In genomic region chr9:135036861-135037465, GRCh38 we compare ENCODE assay signal across 21 cellular contexts. TPM values are rescaled to one million over a fixed set of nuclear protein-coding genes. Genes with fewer than 3 reads are reported as not detected.
A peak's percentile ranks its signal among the peaks of the same experiment; 100 is the strongest.
DNase-seq lines count a peak whose midpoint lies in the region; ATAC-seq, FAIRE-seq and TF ChIP-seq lines count a peak whose summit lies in the region.
"Had no signal": no experiment of that assay in that cellular context is flagged by ENCODE, and none has a peak within 500 bp of the region (broad histone marks: within the 10 kb centered on the region; RNA-seq: fewer than 3 reads in every experiment).

No MANE protein-coding gene starts in this region.

- no peaks in the 10 kb centered on the region for H3K79me2 ChIP-seq in HepG2 (ENCODE audit: insufficient read depth, low read length)

- WGBS in HepG2 (ENCODE audit: low lambda C conversion rate), result 8% methylated on average over 5 of the region's 9 CpGs
- WGBS in sigmoid colon, 2 donors, result 62 to 82% methylated on average over 9 of the region's 9 CpGs

- in situ Hi-C loops in HepG2 (cut with HindIII; ENCODE audit: extremely low pct_ligation_motif_present, low pct_unique_long_range_greater_than_20kb), result no loop called here

- no peak for TF ChIP-seq RAD21 in HepG2 (CRISPR knock-in tag; IDR thresholded peaks at IDR 0.05)

- DNase-seq in left ventricle myocardium superior (peak; percentile 17), right atrium auricular region (ENCODE audit: low spot score) (no peak), HepG2 (ENCODE audit: low spot score) (no peak), sigmoid colon (peak; percentile 46)
- DNase-seq: DMS 273 treated with DMSO at 0.1 percent for 48 hours, GDM1, GOT3, HFFc6, NCI-H1048, NCI-H146, NCI-H2081 treated with DMSO at 0.1 percent for 48 hours, NCI-H510A treated with DMSO at 0.1 percent for 48 hours, NCI-H82, PC-9 had no signal

- no peak overlapping the region for H3K4me3 ChIP-seq in right atrium auricular region
- H3K4me3 ChIP-seq in HepG2 (replicated peaks in 1 of 3; ENCODE audit: insufficient read depth in 1 of 3, low read depth in 2 of 3, low read length in 3 of 3), result no peak overlapping the region
- H3K4me3 ChIP-seq in sigmoid colon, result no peak overlapping the region
- H3K4me3 ChIP-seq: A549, PC-9 had no signal

- H4K20me1 ChIP-seq in HepG2 (ENCODE audit: insufficient read depth, low read length), result no peaks in the 10 kb centered on the region

- CTCF ChIA-PET in HepG2 (lab: Yijun Ruan, JAX; ENCODE audit: low intra/inter-chr PET ratio, low total read pairs), result no interaction called here

- H3K4me1 ChIP-seq in right atrium auricular region (no peaks in the 10 kb centered on the region), HepG2 (ENCODE audit: insufficient read depth, low read length) (no peaks in the 10 kb centered on the region), sigmoid colon (no peaks in the 10 kb centered on the region)
- H3K4me1 ChIP-seq: A549 had no signal

- no peak for TF ChIP-seq CTCF in right atrium auricular region (IDR thresholded peaks at IDR 0.05)
- no peak for TF ChIP-seq CTCF in HepG2 (CRISPR knock-in tag; IDR thresholded peaks at IDR 0.05)
- no peak for TF ChIP-seq CTCF in sigmoid colon (IDR thresholded peaks at IDR 0.05)

- H2AFZ ChIP-seq in HepG2 (ENCODE audit: low read length), result no peak overlapping the region
- H2AFZ ChIP-seq: PC-9 had no signal

- no peak for FAIRE-seq in HepG2 (lab: Jason Lieb, UNC)
- FAIRE-seq: A549, GM12891 had no signal

- H3K9me3 ChIP-seq in right atrium auricular region, result no peaks in the 10 kb centered on the region
- no peaks in the 10 kb centered on the region for H3K9me3 ChIP-seq in HepG2 (ENCODE audit: low read length)
- no peaks in the 10 kb centered on the region for H3K9me3 ChIP-seq in sigmoid colon
- H3K9me3 ChIP-seq: A549 had no signal

- H3K27ac ChIP-seq in right atrium auricular region (no peak overlapping the region), HepG2 (ENCODE audit: extremely low read length, insufficient read depth, low read length) (no peak overlapping the region), sigmoid colon (no peak overlapping the region)
- H3K27ac ChIP-seq: A549, C4-2B, PC-9 had no signal

- intact Hi-C loops in left ventricle myocardium superior (cut with micrococcal nuclease) (no loop called here), HepG2 (cut with micrococcal nuclease; ENCODE audit: unreplicated experiment) (no loop called here), sigmoid colon (cut with DNase I) (no loop called here)

- H3K27me3 ChIP-seq in right atrium auricular region (no peaks in the 10 kb centered on the region), HepG2 (ENCODE audit: control insufficient read depth in 1 of 2, insufficient read depth in 2 of 2, low read length in 2 of 2) (peaks cover 0 to 41% of the 10 kb centered on the region in 2 experiments; a peak in 2 of 5 replicates), sigmoid colon (peaks cover 0 to 23% (median 0%) of the 10 kb centered on the region in 3 donors)

- no peak overlapping the region for H3K9ac ChIP-seq in HepG2 (ENCODE audit: insufficient read depth, low read depth, low read length)

- TF ChIP-seq POLR2A in HepG2 (IDR thresholded peaks at IDR 0.05; ENCODE audit: insufficient read depth in 1 of 2, low read depth in 2 of 2, low read length in 2 of 2) (no peak), sigmoid colon (IDR thresholded peaks at IDR 0.05) (no peak)

- TF ChIP-seq EP300 in HepG2 (IDR thresholded peaks at IDR 0.05; ENCODE audit: low read depth in 2 of 2, low read length in 2 of 2), result no peak
- TF ChIP-seq EP300 in HepG2 (CRISPR knock-in tag; IDR thresholded peaks at IDR 0.05; ENCODE audit: borderline replicate concordance), result no peak
- TF ChIP-seq EP300 in sigmoid colon (IDR thresholded peaks at IDR 0.05), result no peak

- no peak for ATAC-seq in left ventricle myocardium superior
- no peak for ATAC-seq in HepG2
- no peak for ATAC-seq in GM21786 (IDR thresholded peaks at IDR 0.05; ENCODE audit: unreplicated experiment)
- no peak for ATAC-seq in GM19395 (IDR thresholded peaks at IDR 0.05; ENCODE audit: unreplicated experiment)
- no peak for ATAC-seq in GM18502 (IDR thresholded peaks at IDR 0.05; ENCODE audit: poor library complexity, unreplicated experiment)
- ATAC-seq: A549 had no signal

- H3K36me3 ChIP-seq in right atrium auricular region, result no peaks in the 10 kb centered on the region
- H3K36me3 ChIP-seq in HepG2 (replicated peaks in 1 of 2; ENCODE audit: control insufficient read depth in 1 of 2, insufficient read depth in 2 of 2, low read length in 2 of 2), result no peaks in the 10 kb centered on the region
- no peaks in the 10 kb centered on the region for H3K36me3 ChIP-seq in sigmoid colon

- BruUV-seq in HepG2 (replicated peaks; lab: Mats Ljungman, UMichigan), result no TSS peak

- H3K4me2 ChIP-seq in HepG2 (ENCODE audit: low read depth, low read length), result no peak overlapping the region
- H3K4me2 ChIP-seq: A549, PC-9 had no signal

- POLR2A ChIA-PET in HepG2 (lab: Yijun Ruan, JAX), result no interaction called here

TF ChIP-seq in HepG2, 621 proteins besides CTCF, POLR2A, EP300 and RAD21:
- no peak for TF ChIP-seq MAF1 (CRISPR knock-in tag; IDR thresholded peaks at IDR 0.05; ENCODE audit: borderline replicate concordance)
- peak; percentile 85 for TF ChIP-seq MNT (IDR thresholded peaks at IDR 0.05)

RNA-seq across cellular contexts. Expression of gene OLFM1, which starts 50.5 kb away (rescaled TPM):
- total RNA-seq in left ventricle myocardium superior (12.5 TPM), right atrium auricular region (1 to 10 TPM; 7.6 to 9.7 TPM), HepG2 (2016; rRNA removed; fragmentation: Illumina TruSeq; extraction: Trizol) (not detected in 2 replicates), sigmoid colon (10 to 100 TPM; 13.3 to 19.3 (median 17.2) TPM)
- not detected in 2 replicates for total RNA-seq in HepG2 (2016; cell fraction: cytosol; rRNA removed; fragmentation: Illumina TruSeq; extraction: Trizol; ENCODE audit: low read depth)
- not detected in 2 replicates for total RNA-seq in HepG2 (2016; cell fraction: insoluble cytoplasmic fraction; rRNA removed; fragmentation: Illumina TruSeq; extraction: Trizol)
- not detected in 2 replicates for total RNA-seq in HepG2 (2016; cell fraction: membrane; rRNA removed; fragmentation: Illumina TruSeq; extraction: Trizol)
- not detected in 2 replicates for total RNA-seq in HepG2 (2016; cell fraction: nucleus; rRNA removed; fragmentation: Illumina TruSeq; extraction: Trizol)
- polyA plus RNA-seq in HepG2 (2011; rRNA removed) (0.03 TPM in 1 of 2 replicates, not detected in the other), sigmoid colon (10 to 100 TPM in 1 of 3 donors, 1 to 10 TPM in 2; 1.2 to 13.6 (median 4.2) TPM)
- not detected in 2 replicates for polyA plus RNA-seq in HepG2 (2011; cell fraction: cytosol; rRNA removed)
- not detected in 2 replicates for polyA plus RNA-seq in HepG2 (2011; cell fraction: nucleus; rRNA removed)
- polyA plus RNA-seq in HepG2 (2012), result not detected in 2 replicates
- 0.08 TPM in 1 of 2 replicates, not detected in the other for polyA plus RNA-seq in HepG2 (2016; cell fraction: cytosol; fragmentation: Illumina TruSeq; extraction: Trizol; ENCODE audit: low read depth)
- polyA plus RNA-seq in HepG2 (2016; cell fraction: insoluble cytoplasmic fraction; fragmentation: Illumina TruSeq; extraction: Trizol; ENCODE audit: low read depth), result not detected in 2 replicates
- polyA plus RNA-seq in HepG2 (2016; cell fraction: membrane; fragmentation: Illumina TruSeq; extraction: Trizol; ENCODE audit: low read depth), result not detected in 2 replicates
- not detected in 2 replicates for polyA plus RNA-seq in HepG2 (2016; cell fraction: nucleus; fragmentation: Illumina TruSeq; extraction: Trizol; ENCODE audit: insufficient read depth, low read depth)
- polyA minus RNA-seq in HepG2 (2011; rRNA and poly(A)+ RNA removed; ENCODE audit: low replicate concordance), result 12.4 TPM in 1 of 2 replicates, not detected in the other
- not detected in 2 replicates for polyA minus RNA-seq in HepG2 (2011; cell fraction: cytosol; rRNA and poly(A)+ RNA removed)
- not detected in 2 replicates for polyA minus RNA-seq in HepG2 (2011; cell fraction: nucleus; rRNA and poly(A)+ RNA removed)
- total RNA-seq: MCF 10A, PC-9 had no signal

Comparison
In these comparisons a context has a peak if more than half of its experiments do, and no peak if none do; other contexts are left out.
1. DNase-seq: peak in left ventricle myocardium superior (single experiment) and sigmoid colon (single experiment); none in right atrium auricular region (single experiment) and HepG2 (single experiment).